ENCODE assay signal across 9 cellular contexts in the genomic region with DNA sequence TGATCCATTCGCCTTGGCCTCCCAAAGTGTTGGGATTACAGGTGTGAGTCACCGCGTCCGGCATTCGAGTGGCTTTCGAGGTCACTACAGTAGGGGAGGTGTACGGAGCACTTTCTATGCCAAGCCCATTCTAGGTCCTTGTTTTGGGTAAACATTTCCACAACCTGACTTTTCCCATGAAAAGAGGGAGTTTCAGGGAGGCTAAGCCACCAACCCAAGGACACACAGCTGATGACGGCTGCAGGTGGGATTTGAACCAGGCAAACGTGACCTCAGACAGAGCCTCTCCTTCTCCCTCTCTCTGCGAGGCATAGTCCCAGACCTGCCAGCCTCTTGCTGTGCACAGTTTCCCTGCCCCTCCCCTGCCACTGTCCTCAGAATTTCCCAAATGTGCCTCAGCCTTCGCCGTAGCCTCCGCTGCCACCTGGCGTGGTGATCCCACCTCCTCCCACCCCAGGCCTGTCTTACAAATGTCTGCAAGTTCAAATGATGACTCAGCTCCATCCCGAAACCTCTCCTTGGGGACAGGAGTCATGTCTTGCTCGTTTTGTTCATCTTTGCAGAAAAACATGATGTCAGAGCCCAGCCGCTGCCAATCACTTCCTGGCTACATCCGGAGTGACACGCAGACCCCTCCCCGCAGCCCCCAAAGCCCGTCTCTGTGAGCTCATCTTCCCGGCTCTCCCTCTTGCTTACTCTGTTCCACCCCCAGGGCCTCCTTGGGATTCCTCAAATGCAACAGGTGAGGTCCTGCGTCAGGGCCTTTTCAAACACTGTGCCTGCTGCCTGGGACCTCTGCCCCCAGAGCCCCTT. TPM values are rescaled to one million over a fixed set of nuclear protein-coding genes. Genes with fewer than 3 reads are reported as not detected.
DNase-seq lines count a peak whose midpoint lies in the region; ATAC-seq and TF ChIP-seq lines count a peak whose summit lies in the region.
"Had no signal": no experiment of that assay in that cellular context is flagged by ENCODE, and none has a peak within 500 bp of the region (broad histone marks: within the 10 kb centered on the region; RNA-seq: fewer than 3 reads in every experiment).

No MANE protein-coding gene starts in this region.

- no peaks in the 10 kb centered on the region for H3K27me3 ChIP-seq in right atrium auricular region
- H3K27me3 ChIP-seq in SK-N-SH (ENCODE audit: insufficient read depth), result no peaks in the 10 kb centered on the region
- no peaks in the 10 kb centered on the region for H3K27me3 ChIP-seq in sigmoid colon

- H3K27ac Mint-ChIP-seq in type B pancreatic cell, result peak overlapping the region; percentile 67

- TF ChIP-seq EP300 in SK-N-SH (IDR thresholded peaks at IDR 0.05; ENCODE audit: borderline replicate concordance in 1 of 2, low read depth in 1 of 2, low read length in 1 of 2) (no peak), sigmoid colon (IDR thresholded peaks at IDR 0.05) (no peak)

- peak overlapping the region; percentile 76 for H2AFZ ChIP-seq in SK-N-SH (ENCODE audit: low read depth)

- H3K4me3 ChIP-seq in right atrium auricular region, result no peak overlapping the region
- no peak overlapping the region for H3K4me3 ChIP-seq in SK-N-SH (ENCODE audit: low read depth in 2 of 2, low read length in 1 of 2)
- no peak overlapping the region for H3K4me3 ChIP-seq in fibroblast of villous mesenchyme (ENCODE audit: low read depth, low read length)
- H3K4me3 ChIP-seq in sigmoid colon, result no peak overlapping the region

- no peaks in the 10 kb centered on the region for H3K36me3 ChIP-seq in right atrium auricular region
- no peaks in the 10 kb centered on the region for H3K36me3 ChIP-seq in SK-N-SH (replicated peaks in 1 of 2; ENCODE audit: control insufficient read depth in 1 of 2, insufficient read depth in 2 of 2, low read length in 1 of 2)
- H3K36me3 ChIP-seq in sigmoid colon, result no peaks in the 10 kb centered on the region

- 34% methylated on average over 23 of the region's 23 CpGs for WGBS in SK-N-SH (ENCODE audit: low lambda C conversion rate)
- 52 to 65% methylated on average over 23 of the region's 23 CpGs for WGBS in sigmoid colon, 2 donors

- H3K27me3 Mint-ChIP-seq in type B pancreatic cell, result no peaks in the 10 kb centered on the region

- H3K27ac ChIP-seq in right atrium auricular region, result no peak overlapping the region
- peak overlapping the region in 1 of 2 experiments; percentile 20; a peak in 1 of 4 replicates for H3K27ac ChIP-seq in SK-N-SH (ENCODE audit: low read depth in 2 of 2, low read length in 1 of 2)
- H3K27ac ChIP-seq in sigmoid colon, result no peak overlapping the region

- CTCF ChIA-PET in SK-N-SH (lab: Yijun Ruan, JAX), result interaction anchor here (1.0 to 21.1 kb wide), 4 partner anchors 10 to 168 kb away, joined by 3 to 309 read pairs (median 4); a partner anchor contains a TSS

- no peaks in the 10 kb centered on the region for H3K9me3 Mint-ChIP-seq in type B pancreatic cell

- H3K4me3 Mint-ChIP-seq in type B pancreatic cell, result no peak overlapping the region

- H3K36me3 Mint-ChIP-seq in type B pancreatic cell, result no peaks in the 10 kb centered on the region

- intact Hi-C loops in left cardiac atrium (cut with DNase I), result no loop called here
- intact Hi-C loops in sigmoid colon (cut with DNase I), result no loop called here

- H3K9me3 ChIP-seq in right atrium auricular region (no peaks in the 10 kb centered on the region), SK-N-SH (no peaks in the 10 kb centered on the region), sigmoid colon (no peaks in the 10 kb centered on the region)

- peaks cover 13% of the 10 kb centered on the region for H3F3A ChIP-seq in SK-N-SH (replicated peaks; ENCODE audit: insufficient read depth)

- TF ChIP-seq CTCF in right atrium auricular region (IDR thresholded peaks at IDR 0.05) (no peak), SK-N-SH (IDR thresholded peaks at IDR 0.05) (no peak), fibroblast of villous mesenchyme (IDR thresholded peaks at IDR 0.05; ENCODE audit: insufficient read depth, low read depth, low read length) (no peak), type B pancreatic cell (conservative IDR thresholded peaks at IDR 0.05) (no peak), sigmoid colon (IDR thresholded peaks at IDR 0.05) (no peak)

- H3K4me1 Mint-ChIP-seq in type B pancreatic cell (ENCODE audit: unreplicated experiment), result peaks cover 5% of the 10 kb centered on the region

- TF ChIP-seq RAD21 in SK-N-SH (IDR thresholded peaks at IDR 0.05; ENCODE audit: low read length), result no peak

- POLR2A ChIA-PET in SK-N-SH (lab: Yijun Ruan, JAX), result no interaction called here

- TF ChIP-seq POLR2A in sigmoid colon (IDR thresholded peaks at IDR 0.05), result no peak

- 0 out of 2 replicates have a peak overlapping the region, but pooled peaks have one; percentile 27 for H3K4me2 ChIP-seq in SK-N-SH

- no peaks in the 10 kb centered on the region for H3K79me2 ChIP-seq in SK-N-SH (ENCODE audit: insufficient read depth)

- peak; percentile 50 for DNase-seq in left cardiac atrium
- DNase-seq in right atrium auricular region (ENCODE audit: low spot score), result no peak
- no peak for DNase-seq in SK-N-SH
- DNase-seq in fibroblast of villous mesenchyme (ENCODE audit: low read depth), result peak; percentile 41
- DNase-seq in type B pancreatic cell (ENCODE audit: extremely low spot score, unreplicated experiment), result no peak
- DNase-seq in sigmoid colon, result no peak
- no peak for DNase-seq in cerebellar nuclear complex (lab: John Stamatoyannopoulos, UW)
- DNase-seq: DMS79 treated with DMSO at 0.1 percent for 48 hours had no signal

- H4K20me1 ChIP-seq in SK-N-SH (ENCODE audit: insufficient read depth), result no peaks in the 10 kb centered on the region

- H3K9ac ChIP-seq in SK-N-SH, result no peak overlapping the region

- H3K4me1 ChIP-seq in right atrium auricular region, result peaks cover 0 to 2% of the 10 kb centered on the region in 2 donors
- peaks cover 0 to 9% of the 10 kb centered on the region in 2 experiments; a peak in 1 of 4 replicates for H3K4me1 ChIP-seq in SK-N-SH (ENCODE audit: control insufficient read depth in 1 of 2, insufficient read depth in 2 of 2, low read depth in 1 of 2, low read length in 1 of 2)
- H3K4me1 ChIP-seq in sigmoid colon, result no peaks in the 10 kb centered on the region

- ATAC-seq in left cardiac atrium (peak in 1 of 2 donors; percentile 62), HG02973 (IDR thresholded peaks at IDR 0.05; ENCODE audit: unreplicated experiment) (no peak)

- no peaks in the 10 kb centered on the region for H3K9me2 ChIP-seq in SK-N-SH

TF ChIP-seq in SK-N-SH, 30 proteins besides CTCF, POLR2A, EP300 and RAD21 (continues in another document):
- no peak for TF ChIP-seq MXI1 (IDR thresholded peaks at IDR 0.05; ENCODE audit: low read depth, low read length)
- TF ChIP-seq NFIC (IDR thresholded peaks at IDR 0.05; ENCODE audit: borderline replicate concordance), result no peak
- no peak for TF ChIP-seq GABPA (IDR thresholded peaks at IDR 0.05; ENCODE audit: low read depth)
- TF ChIP-seq FOSL2 (IDR thresholded peaks at IDR 0.05; ENCODE audit: borderline replicate concordance, low read depth), result peak; percentile 47; the same call in 1 of the 2 replicates
- TF ChIP-seq, protein P1, sequence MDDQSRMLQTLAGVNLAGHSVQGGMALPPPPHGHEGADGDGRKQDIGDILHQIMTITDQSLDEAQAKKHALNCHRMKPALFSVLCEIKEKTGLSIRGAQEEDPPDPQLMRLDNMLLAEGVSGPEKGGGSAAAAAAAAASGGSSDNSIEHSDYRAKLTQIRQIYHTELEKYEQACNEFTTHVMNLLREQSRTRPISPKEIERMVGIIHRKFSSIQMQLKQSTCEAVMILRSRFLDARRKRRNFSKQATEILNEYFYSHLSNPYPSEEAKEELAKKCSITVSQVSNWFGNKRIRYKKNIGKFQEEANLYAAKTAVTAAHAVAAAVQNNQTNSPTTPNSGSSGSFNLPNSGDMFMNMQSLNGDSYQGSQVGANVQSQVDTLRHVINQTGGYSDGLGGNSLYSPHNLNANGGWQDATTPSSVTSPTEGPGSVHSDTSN (IDR thresholded peaks at IDR 0.05), result peak; percentile 81

RNA-seq across cellular contexts. Expression of a gene that starts 6.6 kb away (rescaled TPM):
- total RNA-seq in left cardiac atrium (100 to 1,000 TPM in 1 of 2 donors, 10 to 100 TPM in 1; 64.0 to 189 TPM), right atrium auricular region (100 to 1,000 TPM; 205 to 218 TPM), fibroblast of villous mesenchyme (54.8 and 70.9 TPM in 2 replicates), type B pancreatic cell (ENCODE audit: low replicate concordance) (31.1 and 67.3 TPM in 2 replicates), sigmoid colon (100 to 1,000 TPM in 2 of 4 donors, 10 to 100 TPM in 2; 82.0 to 708 (median 108) TPM)
- polyA plus RNA-seq in SK-N-SH (2012; rRNA removed) (54.0 and 67.6 TPM in 2 replicates), sigmoid colon (10 to 100 TPM; 25.0 to 56.3 (median 54.7) TPM)
- polyA plus RNA-seq in SK-N-SH (2012; cell fraction: cytosol; rRNA removed), result 29.6 and 31.6 TPM in 2 replicates
- polyA plus RNA-seq in SK-N-SH (2012; cell fraction: nucleus; rRNA removed), result 134 and 135 TPM in 2 replicates

RNA-seq across cellular contexts. Expression of a gene that starts 12.5 kb away (rescaled TPM):
- total RNA-seq in left cardiac atrium (10 to 100 TPM; 19.5 to 20.6 TPM), right atrium auricular region (10 to 100 TPM in 1 of 2 donors, 1 to 10 TPM in 1; 9.9 to 16.2 TPM), fibroblast of villous mesenchyme (58.6 and 92.0 TPM in 2 replicates), type B pancreatic cell (ENCODE audit: low replicate concordance) (63.6 and 116 TPM in 2 replicates), sigmoid colon (10 to 100 TPM in 3 of 4 donors, 1 to 10 TPM in 1; 7.4 to 19.7 (median 12.6) TPM)
- polyA plus RNA-seq in SK-N-SH (2012; rRNA removed) (106 and 116 TPM in 2 replicates), sigmoid colon (10 to 100 TPM; 15.0 to 74.4 (median 20.3) TPM)
- polyA plus RNA-seq in SK-N-SH (2012; cell fraction: cytosol; rRNA removed), result 56.9 and 85.5 TPM in 2 replicates
- 122 and 126 TPM in 2 replicates for polyA plus RNA-seq in SK-N-SH (2012; cell fraction: nucleus; rRNA removed)

RNA-seq across cellular contexts. Expression of a gene that starts 41.9 kb away (rescaled TPM):
- total RNA-seq in left cardiac atrium, result 10 to 100 TPM; 76.8 to 78.7 TPM
- total RNA-seq in right atrium auricular region, result 10 to 100 TPM; 37.1 to 37.2 TPM
- polyA plus RNA-seq in SK-N-SH (2012; rRNA removed), result 76.0 and 76.9 TPM in 2 replicates
- polyA plus RNA-seq in SK-N-SH (2012; cell fraction: cytosol; rRNA removed), result 37.4 and 60.8 TPM in 2 replicates
- 58.5 and 81.6 TPM in 2 replicates for polyA plus RNA-seq in SK-N-SH (2012; cell fraction: nucleus; rRNA removed)
- total RNA-seq in fibroblast of villous mesenchyme, result 24.2 and 34.8 TPM in 2 replicates
- total RNA-seq in type B pancreatic cell (ENCODE audit: low replicate concordance), result 132 and 139 TPM in 2 replicates
- 10 to 100 TPM; 23.6 to 29.3 (median 26.3) TPM for total RNA-seq in sigmoid colon
- 100 to 1,000 TPM in 2 of 3 donors, 10 to 100 TPM in 1; 92.2 to 135 (median 101) TPM for polyA plus RNA-seq in sigmoid colon

Comparison
In these comparisons a context has a peak if more than half of its experiments do, and no peak if none do; other contexts are left out.
1. DNase-seq: peak in left cardiac atrium (single experiment) and fibroblast of villous mesenchyme (single experiment); none in right atrium auricular region (single experiment), SK-N-SH (single experiment), type B pancreatic cell (single experiment), sigmoid colon (single experiment) and cerebellar nuclear complex (0 of 2).